8 cellular contexts compared by ENCODE assay signal in the genomic region with DNA sequence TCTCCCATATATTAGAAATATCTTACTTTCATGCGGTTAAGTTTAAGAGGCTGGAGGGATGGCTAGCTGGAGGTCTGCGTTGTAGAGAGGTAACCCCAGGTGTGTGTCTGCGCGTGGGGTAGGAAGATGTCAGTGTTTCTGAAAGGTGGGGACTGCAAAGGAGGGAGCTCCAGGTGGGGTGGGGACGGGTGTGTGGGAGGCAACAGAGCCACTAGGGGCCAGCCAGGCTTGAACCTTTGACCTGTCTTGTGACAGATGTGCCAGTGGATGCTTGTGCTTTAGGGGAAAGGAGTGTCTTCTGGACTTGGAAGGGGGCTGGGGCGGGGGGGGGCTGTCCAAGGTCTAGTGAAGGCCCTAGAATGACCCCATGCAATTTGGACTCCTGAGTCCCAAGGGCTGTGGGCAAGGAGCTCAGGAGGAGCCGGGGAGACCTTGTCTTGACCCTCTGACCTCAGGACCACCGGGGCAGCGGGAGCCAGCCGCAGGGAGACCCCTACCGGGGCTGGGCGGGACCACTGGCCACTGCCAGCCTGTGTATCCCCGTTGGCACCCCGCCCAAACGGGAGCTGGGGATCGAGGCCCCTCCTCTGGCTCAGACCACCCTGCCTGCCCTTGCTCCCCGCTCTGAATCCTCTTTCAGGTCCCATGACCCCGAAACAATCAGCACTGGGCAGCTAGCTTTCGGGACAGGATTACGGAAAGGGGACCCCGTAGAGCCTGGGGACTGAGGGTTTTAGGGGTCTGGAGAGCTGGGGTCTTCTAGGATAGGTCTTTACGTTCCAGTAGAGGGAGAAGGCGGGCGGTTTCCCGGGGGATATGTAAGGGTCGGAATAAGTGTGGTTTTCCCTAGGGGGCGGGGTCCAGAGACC. TPM values are rescaled to one million over a fixed set of nuclear protein-coding genes. Genes with fewer than 3 reads are reported as not detected.
A peak's percentile ranks its signal among the peaks of the same experiment; 100 is the strongest.
DNase-seq lines count a peak whose midpoint lies in the region; ATAC-seq and TF ChIP-seq lines count a peak whose summit lies in the region.

No MANE protein-coding gene starts in this region.

- intact Hi-C loops in activated naive CD4-positive, alpha-beta T cell treated with anti-CD3 and anti-CD28 coated beads for 36 hours (cut with micrococcal nuclease): no loop called here
- intact Hi-C loops in activated T-helper 2 cell treated with anti-CD3 and anti-CD28 coated beads, Interferon-gamma antibody, Interleukin-2, Interleukin-4, amounts not matched to agents 10 μg/mL and 5 μg/mL and 100 μg/mL, durations not matched to agents 14 hours and 24 hours and 36 hours (cut with micrococcal nuclease): no loop called here
- intact Hi-C loops in left lung (cut with DNase I): no loop called here
- intact Hi-C loops in transverse colon (cut with DNase I; ENCODE audit: low total_unique reads): no loop called here

- ATAC-seq in left lung (no peak), GM18909 (IDR thresholded peaks at IDR 0.05; ENCODE audit: poor library complexity, unreplicated experiment) (no peak)

- no peaks in the 10 kb centered on the region for H3K9me3 Mint-ChIP-seq in activated naive CD4-positive, alpha-beta T cell treated with anti-CD3 and anti-CD28 coated beads for 36 hours
- H3K9me3 Mint-ChIP-seq in activated T-helper 2 cell treated with anti-CD3 and anti-CD28 coated beads, Interferon-gamma antibody, Interleukin-2, Interleukin-4, amounts not matched to agents 10 μg/mL and 5 μg/mL and 100 μg/mL, durations not matched to agents 14 hours and 24 hours and 36 hours: no peaks in the 10 kb centered on the region

- TF ChIP-seq EP300 in transverse colon (IDR thresholded peaks at IDR 0.05; ENCODE audit: low read depth): no peak

- peaks cover 53% of the 10 kb centered on the region for H3K4me1 Mint-ChIP-seq in activated naive CD4-positive, alpha-beta T cell treated with anti-CD3 and anti-CD28 coated beads for 36 hours (ENCODE audit: low read depth)
- peaks cover 43% of the 10 kb centered on the region for H3K4me1 Mint-ChIP-seq in activated T-helper 2 cell treated with anti-CD3 and anti-CD28 coated beads, Interferon-gamma antibody, Interleukin-2, Interleukin-4, amounts not matched to agents 10 μg/mL and 5 μg/mL and 100 μg/mL, durations not matched to agents 14 hours and 24 hours and 36 hours (ENCODE audit: low read depth)

- no peak for TF ChIP-seq CTCF in left lung (IDR thresholded peaks at IDR 0.05)
- no peak for TF ChIP-seq CTCF in transverse colon (IDR thresholded peaks at IDR 0.05)

- H3K4me1 ChIP-seq in left lung: peaks cover 6 to 45% of the 10 kb centered on the region in 2 donors
- peaks cover 19 to 44% (median 31%) of the 10 kb centered on the region in 4 donors for H3K4me1 ChIP-seq in transverse colon

- H3K27me3 Mint-ChIP-seq in activated naive CD4-positive, alpha-beta T cell treated with anti-CD3 and anti-CD28 coated beads for 36 hours (ENCODE audit: low read depth): peaks cover 9% of the 10 kb centered on the region
- peaks cover 12% of the 10 kb centered on the region for H3K27me3 Mint-ChIP-seq in activated T-helper 2 cell treated with anti-CD3 and anti-CD28 coated beads, Interferon-gamma antibody, Interleukin-2, Interleukin-4, amounts not matched to agents 10 μg/mL and 5 μg/mL and 100 μg/mL, durations not matched to agents 14 hours and 24 hours and 36 hours (ENCODE audit: low read depth)

- CTCF ChIA-PET in activated naive CD4-positive, alpha-beta T cell treated with anti-CD3 and anti-CD28 coated beads for 36 hours (lab: Charles Lee): interaction anchor here (0.6 to 9.9 kb wide), 8 partner anchors 9 to 284 kb away, joined by 4 to 207 read pairs (median 5); partner anchors contain the start of genes ARHGAP9 and TSPAN31

- peak overlapping the region; percentile 79 for H3K4me3 Mint-ChIP-seq in activated naive CD4-positive, alpha-beta T cell treated with anti-CD3 and anti-CD28 coated beads for 36 hours
- H3K4me3 Mint-ChIP-seq in activated T-helper 2 cell treated with anti-CD3 and anti-CD28 coated beads, Interferon-gamma antibody, Interleukin-2, Interleukin-4, amounts not matched to agents 10 μg/mL and 5 μg/mL and 100 μg/mL, durations not matched to agents 14 hours and 24 hours and 36 hours (ENCODE audit: low read depth): peak overlapping the region; percentile 86

- H3K27ac ChIP-seq in left lung (peak overlapping the region in 1 of 2 donors; percentile 87), transverse colon (peak overlapping the region; percentile 84 to 88 (median 88))

- DNase-seq in activated naive CD4-positive, alpha-beta T cell treated with anti-CD3 and anti-CD28 coated beads for 36 hours: peak; percentile 36
- no peak for DNase-seq in activated naive CD4-positive, alpha-beta T cell treated with anti-CD3 and anti-CD28 coated beads, Interleukin-2, amount 50 U/mL, for 16 hours
- DNase-seq in activated T-helper 2 cell treated with anti-CD3 and anti-CD28 coated beads, Interferon-gamma antibody, Interleukin-2, Interleukin-4, amounts not matched to agents 10 μg/mL and 5 μg/mL and 100 μg/mL, durations not matched to agents 14 hours and 24 hours and 36 hours (ENCODE audit: low spot score): no peak
- no peak for DNase-seq in left lung
- no peak for DNase-seq in transverse colon
- no peak for DNase-seq in NCI-H524 treated with DMSO at 0.1 percent for 48 hours (lab: John Stamatoyannopoulos, UW)
- no peak for DNase-seq in HUDEP-2 (lab: John Stamatoyannopoulos, UW; ENCODE audit: unreplicated experiment in 76 of 76)

- WGBS in transverse colon (ENCODE audit: low coverage in 1 of 2), 2 donors: 0 to 3% methylated on average over 4 to 27 of the region's 27 CpGs

- no peaks in the 10 kb centered on the region for H3K36me3 Mint-ChIP-seq in activated naive CD4-positive, alpha-beta T cell treated with anti-CD3 and anti-CD28 coated beads for 36 hours (ENCODE audit: low read depth)
- H3K36me3 Mint-ChIP-seq in activated T-helper 2 cell treated with anti-CD3 and anti-CD28 coated beads, Interferon-gamma antibody, Interleukin-2, Interleukin-4, amounts not matched to agents 10 μg/mL and 5 μg/mL and 100 μg/mL, durations not matched to agents 14 hours and 24 hours and 36 hours (ENCODE audit: low read depth): no peaks in the 10 kb centered on the region

- no peaks in the 10 kb centered on the region for H3K36me3 ChIP-seq in left lung
- H3K36me3 ChIP-seq in transverse colon: no peaks in the 10 kb centered on the region

- H3K9me3 ChIP-seq in left lung (no peaks in the 10 kb centered on the region), transverse colon (no peaks in the 10 kb centered on the region)

- peak overlapping the region; percentile 68 to 69 for H3K4me3 ChIP-seq in left lung
- peak overlapping the region; percentile 37 to 84 (median 52) for H3K4me3 ChIP-seq in transverse colon

- TF ChIP-seq POLR2A in transverse colon (IDR thresholded peaks at IDR 0.05): no peak

- H3K27me3 ChIP-seq in left lung (peaks cover 3 to 55% of the 10 kb centered on the region in 2 donors), transverse colon (peaks cover 23% of the 10 kb centered on the region)

- in situ Hi-C loops in transverse colon (cut with MboI; ENCODE audit: low pct_ligation_motif_present in 1 of 4, low pct_unique_long_range_greater_than_20kb in 1 of 4, low sequenced_read_pairs in 3 of 4): no loop called here

- no peak overlapping the region for H3K27ac Mint-ChIP-seq in activated naive CD4-positive, alpha-beta T cell treated with anti-CD3 and anti-CD28 coated beads for 36 hours
- H3K27ac Mint-ChIP-seq in activated T-helper 2 cell treated with anti-CD3 and anti-CD28 coated beads, Interferon-gamma antibody, Interleukin-2, Interleukin-4, amounts not matched to agents 10 μg/mL and 5 μg/mL and 100 μg/mL, durations not matched to agents 14 hours and 24 hours and 36 hours: peak overlapping the region; percentile 29

RNA-seq across cellular contexts. Expression of gene GLI1, which starts 1.1 kb away (rescaled TPM):
- not detected for total RNA-seq in activated naive CD4-positive, alpha-beta T cell treated with anti-CD3 and anti-CD28 coated beads for 36 hours
- total RNA-seq in activated T-helper 2 cell treated with anti-CD3 and anti-CD28 coated beads, Interferon-gamma antibody, Interleukin-2, Interleukin-4, amounts not matched to agents 10 μg/mL and 5 μg/mL and 100 μg/mL, durations not matched to agents 14 hours and 24 hours and 36 hours: 1.3 and 1.5 TPM in 2 replicates
- total RNA-seq in left lung (1 to 10 TPM; 1.9 to 7.2 TPM), transverse colon (1 to 10 TPM in 1 of 4 donors, under 1 TPM in 2, not detected in 1; 0.41 to 1.2 (median 0.79) TPM)

RNA-seq across cellular contexts. Expression of gene INHBE, which starts 5.6 kb away (rescaled TPM):
- total RNA-seq in activated naive CD4-positive, alpha-beta T cell treated with anti-CD3 and anti-CD28 coated beads for 36 hours: 1 to 10 TPM in 1 of 2 experiments, under 1 TPM in 1; 0.81 to 1.0 TPM
- 0.25 and 0.39 TPM in 2 replicates for total RNA-seq in activated T-helper 2 cell treated with anti-CD3 and anti-CD28 coated beads, Interferon-gamma antibody, Interleukin-2, Interleukin-4, amounts not matched to agents 10 μg/mL and 5 μg/mL and 100 μg/mL, durations not matched to agents 14 hours and 24 hours and 36 hours
- total RNA-seq in left lung (under 1 TPM in 1 of 2 donors, not detected in 1; 0.52 TPM), transverse colon (not detected)

RNA-seq across cellular contexts. Expression of gene ARHGAP9, which starts 19.0 kb away (rescaled TPM):
- total RNA-seq in activated naive CD4-positive, alpha-beta T cell treated with anti-CD3 and anti-CD28 coated beads for 36 hours: 10 to 100 TPM; 95.9 to 97.9 TPM
- 105 and 106 TPM in 2 replicates for total RNA-seq in activated T-helper 2 cell treated with anti-CD3 and anti-CD28 coated beads, Interferon-gamma antibody, Interleukin-2, Interleukin-4, amounts not matched to agents 10 μg/mL and 5 μg/mL and 100 μg/mL, durations not matched to agents 14 hours and 24 hours and 36 hours
- total RNA-seq in left lung: 100 to 1,000 TPM in 1 of 2 donors, 10 to 100 TPM in 1; 24.2 to 125 TPM
- 10 to 100 TPM in 3 of 4 donors, not detected in 1; 11.7 to 87.2 (median 27.3) TPM for total RNA-seq in transverse colon

RNA-seq across cellular contexts. Expression of gene INHBC, which starts 26.1 kb away (rescaled TPM):
- total RNA-seq in activated naive CD4-positive, alpha-beta T cell treated with anti-CD3 and anti-CD28 coated beads for 36 hours: not detected
- total RNA-seq in activated T-helper 2 cell treated with anti-CD3 and anti-CD28 coated beads, Interferon-gamma antibody, Interleukin-2, Interleukin-4, amounts not matched to agents 10 μg/mL and 5 μg/mL and 100 μg/mL, durations not matched to agents 14 hours and 24 hours and 36 hours: 0.14 TPM in 2 replicates
- not detected for total RNA-seq in left lung
- not detected for total RNA-seq in transverse colon

RNA-seq across cellular contexts. Expression of gene MARS1, which starts 27.2 kb away (rescaled TPM):
- 100 to 1,000 TPM; 481 to 489 TPM for total RNA-seq in activated naive CD4-positive, alpha-beta T cell treated with anti-CD3 and anti-CD28 coated beads for 36 hours
- total RNA-seq in activated T-helper 2 cell treated with anti-CD3 and anti-CD28 coated beads, Interferon-gamma antibody, Interleukin-2, Interleukin-4, amounts not matched to agents 10 μg/mL and 5 μg/mL and 100 μg/mL, durations not matched to agents 14 hours and 24 hours and 36 hours: 249 and 257 TPM in 2 replicates
- total RNA-seq in left lung (100 to 1,000 TPM; 113 to 168 TPM), transverse colon (100 to 1,000 TPM in 2 of 4 donors, 10 to 100 TPM in 2; 39.0 to 184 (median 103) TPM)
